Comparison of ENCODE assay signal across 16 cellular contexts in the genomic region with DNA sequence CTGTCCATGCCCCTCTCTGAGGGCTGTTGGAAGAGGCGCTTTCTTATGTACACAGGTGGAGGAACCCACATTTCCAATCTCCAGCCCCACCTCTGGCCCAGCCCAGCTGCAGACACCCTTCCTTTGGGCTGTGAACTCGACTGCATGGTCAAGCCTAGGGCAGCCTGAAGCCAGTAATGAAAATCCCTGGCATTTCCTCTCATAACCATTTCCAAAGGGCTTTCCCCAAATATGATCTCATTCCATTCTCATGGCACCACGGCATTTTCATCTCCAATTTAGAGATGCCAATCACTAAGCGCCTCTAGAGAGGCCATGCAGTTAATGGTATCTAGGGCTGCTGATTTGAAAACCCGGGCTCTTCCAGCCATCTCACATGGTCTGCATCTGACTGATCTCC. TPM values are rescaled to one million over a fixed set of nuclear protein-coding genes. Genes with fewer than 3 reads are reported as not detected.
DNase-seq lines count a peak whose midpoint lies in the region; ATAC-seq and TF ChIP-seq lines count a peak whose summit lies in the region.
"Had no signal": no experiment of that assay in that cellular context is flagged by ENCODE, and none has a peak within 500 bp of the region (broad histone marks: within the 10 kb centered on the region; RNA-seq: fewer than 3 reads in every experiment).

No MANE protein-coding gene starts in this region.

- TF ChIP-seq CTCF in PC-3 (conservative IDR thresholded peaks at IDR 0.05; ENCODE audit: low read depth, low read length) (no peak), foreskin keratinocyte (conservative IDR thresholded peaks at IDR 0.05) (no peak)

- CTCF ChIA-PET in PC-3 (lab: Charles Lee) = no interaction called here

- H3K27ac ChIP-seq in PC-3 (ENCODE audit: low read length) (0 out of 2 replicates have a peak overlapping the region, but pooled peaks have one; percentile 91), foreskin keratinocyte (peak overlapping the region; percentile 97), skin epidermis (peak overlapping the region in 11 of 21 experiments; percentile 17 to 70 (median 58))

- no peaks in the 10 kb centered on the region for H4K20me1 ChIP-seq in PC-3 (ENCODE audit: low read length)

- no peaks in the 10 kb centered on the region for H3K9me3 ChIP-seq in PC-3 (ENCODE audit: low read length)

- POLR2A ChIA-PET in PC-3 (lab: Charles Lee; ENCODE audit: unreplicated experiment) = interaction anchor here (0.6 kb wide), 2 partner anchors 32 to 62 kb away, joined by 7 to 12 read pairs; no protein-coding TSS in a partner anchor

- H3K4me1 ChIP-seq in PC-3 (ENCODE audit: insufficient read depth, low read length) = peaks cover 32% of the 10 kb centered on the region
- H3K4me1 ChIP-seq in foreskin keratinocyte = peaks cover 40% of the 10 kb centered on the region

- no peaks in the 10 kb centered on the region for H3K27me3 ChIP-seq in PC-3 (ENCODE audit: low read length)
- H3K27me3 ChIP-seq in foreskin keratinocyte = no peaks in the 10 kb centered on the region

- no peaks in the 10 kb centered on the region for H3K36me3 ChIP-seq in PC-3 (ENCODE audit: low read depth, low read length)

- no peak overlapping the region for H3K9ac ChIP-seq in PC-3 (ENCODE audit: low read length)

- peak; percentile 65 for DNase-seq in EH (ENCODE audit: low read depth)
- DNase-seq in PC-3 = no peak
- peak in 1 of 2 donors; percentile 42 for DNase-seq in foreskin keratinocyte
- DNase-seq in NCI-H2107 treated with DMSO at 0.1 percent for 48 hours (lab: John Stamatoyannopoulos, UW; ENCODE audit: unreplicated experiment) = no peak
- no peak for DNase-seq in NCI-H1105 treated with DMSO at 0.1 percent for 48 hours (lab: John Stamatoyannopoulos, UW)
- no peak for DNase-seq in NCI-H82 treated with DMSO at 0.1 percent for 48 hours (lab: John Stamatoyannopoulos, UW; ENCODE audit: unreplicated experiment)
- DNase-seq: AML-193, HFFc6, NCI-H1092, NCI-H1694, NCI-H2107, NCI-H446, Right ventricle myocardium superior had no signal

- H3K4me3 ChIP-seq in PC-3 (ENCODE audit: low read length) (no peak overlapping the region), skin epidermis (no peak overlapping the region)

- no peak for ATAC-seq in PC-3
- ATAC-seq in foreskin keratinocyte = no peak
- ATAC-seq: Panc1 had no signal

- no peak overlapping the region for H3K4me2 ChIP-seq in PC-3 (ENCODE audit: low read length)

- no peaks in the 10 kb centered on the region for H3F3A ChIP-seq in PC-3 (ENCODE audit: low read length, unreplicated experiment)

- intact Hi-C loops in PC-3 (cut with micrococcal nuclease) = no loop called here

- no TSS peak for BruUV-seq in PC-3 (replicated peaks; lab: Mats Ljungman, UMichigan)

- no peaks in the 10 kb centered on the region for H3K9me2 ChIP-seq in PC-3 (replicated peaks; ENCODE audit: low read length)

- H3K79me2 ChIP-seq in PC-3 (ENCODE audit: low read length) = no peaks in the 10 kb centered on the region

- H2AFZ ChIP-seq in PC-3 (ENCODE audit: low read length) = no peak overlapping the region

RNA-seq across cellular contexts. Expression of a gene that starts 32.3 kb away (rescaled TPM):
- total RNA-seq in PC-3 (2014; rRNA removed) (158 and 187 TPM in 2 replicates), foreskin keratinocyte (174 and 217 TPM in 2 replicates)
- polyA plus RNA-seq in foreskin keratinocyte = 230 and 288 TPM in 2 replicates
- polyA plus RNA-seq: IgD-negative memory B cell had no signal
